In the genomic region with DNA sequence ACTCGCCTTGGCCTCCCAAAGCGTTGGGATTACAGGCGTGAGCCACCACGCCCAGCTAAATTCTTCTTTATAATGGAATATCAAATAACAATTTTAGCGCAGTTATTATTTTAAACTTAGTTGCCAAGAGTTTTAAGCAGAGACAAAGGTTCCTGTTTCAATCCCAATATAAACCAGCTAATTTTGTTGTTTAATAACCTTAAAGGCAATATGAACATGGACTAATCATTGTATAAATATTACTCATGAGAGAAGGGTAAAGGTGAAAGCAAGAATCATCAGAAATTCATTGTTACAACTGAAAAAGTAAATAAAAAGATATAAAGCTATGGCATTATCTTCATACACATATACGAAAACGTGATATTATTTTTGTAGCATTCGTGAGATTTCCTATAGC, we compare ENCODE assay signal across 2 cellular contexts.
TF ChIP-seq lines count a peak whose summit lies in the region.

No MANE protein-coding gene starts in this region.

TF ChIP-seq in A549, 52 proteins besides CTCF, POLR2A, EP300 and RAD21:
- TF ChIP-seq RFX5 (IDR thresholded peaks at IDR 0.05) (no peak), FOSL2 (IDR thresholded peaks at IDR 0.05) (no peak), FOSL2 (CRISPR knock-in tag; IDR thresholded peaks at IDR 0.05) (no peak), MYC (IDR thresholded peaks at IDR 0.05; ENCODE audit: borderline replicate concordance, low read length) (no peak), ESRRA (IDR thresholded peaks at IDR 0.05; ENCODE audit: borderline replicate concordance, low read length) (no peak), RNF2 (IDR thresholded peaks at IDR 0.05; ENCODE audit: borderline replicate concordance, low read depth) (no peak), HOXB13 (CRISPR knock-in tag; IDR thresholded peaks at IDR 0.05; ENCODE audit: low read depth) (no peak)
- TF ChIP-seq, protein P1, sequence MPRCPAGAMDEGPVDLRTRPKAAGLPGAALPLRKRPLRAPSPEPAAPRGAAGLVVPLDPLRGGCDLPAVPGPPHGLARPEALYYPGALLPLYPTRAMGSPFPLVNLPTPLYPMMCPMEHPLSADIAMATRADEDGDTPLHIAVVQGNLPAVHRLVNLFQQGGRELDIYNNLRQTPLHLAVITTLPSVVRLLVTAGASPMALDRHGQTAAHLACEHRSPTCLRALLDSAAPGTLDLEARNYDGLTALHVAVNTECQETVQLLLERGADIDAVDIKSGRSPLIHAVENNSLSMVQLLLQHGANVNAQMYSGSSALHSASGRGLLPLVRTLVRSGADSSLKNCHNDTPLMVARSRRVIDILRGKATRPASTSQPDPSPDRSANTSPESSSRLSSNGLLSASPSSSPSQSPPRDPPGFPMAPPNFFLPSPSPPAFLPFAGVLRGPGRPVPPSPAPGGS (IDR thresholded peaks at IDR 0.05) = no peak
- TF ChIP-seq, protein P2, sequence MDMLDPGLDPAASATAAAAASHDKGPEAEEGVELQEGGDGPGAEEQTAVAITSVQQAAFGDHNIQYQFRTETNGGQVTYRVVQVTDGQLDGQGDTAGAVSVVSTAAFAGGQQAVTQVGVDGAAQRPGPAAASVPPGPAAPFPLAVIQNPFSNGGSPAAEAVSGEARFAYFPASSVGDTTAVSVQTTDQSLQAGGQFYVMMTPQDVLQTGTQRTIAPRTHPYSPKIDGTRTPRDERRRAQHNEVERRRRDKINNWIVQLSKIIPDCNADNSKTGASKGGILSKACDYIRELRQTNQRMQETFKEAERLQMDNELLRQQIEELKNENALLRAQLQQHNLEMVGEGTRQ (IDR thresholded peaks at IDR 0.05) = no peak

TF ChIP-seq in endothelial cell of umbilical vein, 7 proteins besides CTCF, POLR2A, EP300 and RAD21:
- TF ChIP-seq JUN (IDR thresholded peaks at IDR 0.05; ENCODE audit: borderline replicate concordance, insufficient read depth, insufficient read length, low read depth) = no peak
- no peak for TF ChIP-seq GATA2 (IDR thresholded peaks at IDR 0.05; ENCODE audit: insufficient read depth, insufficient read length, low read depth, low read length)
